Comparison of ENCODE assay signal across 8 cellular contexts in genomic region chr19:58381460-58382220, GRCh38. TPM values are rescaled to one million over a fixed set of nuclear protein-coding genes. Genes with fewer than 3 reads are reported as not detected.
A peak's percentile ranks its signal among the peaks of the same experiment; 100 is the strongest.
DNase-seq lines count a peak whose midpoint lies in the region; ATAC-seq, FAIRE-seq and TF ChIP-seq lines count a peak whose summit lies in the region.

No MANE protein-coding gene starts in this region.

- no peak for TF ChIP-seq CTCF in DOHH2 (IDR thresholded peaks at IDR 0.05; ENCODE audit: low read depth, low read length, poor library complexity, severe bottlenecking)
- no peak for TF ChIP-seq CTCF in RWPE2 (IDR thresholded peaks at IDR 0.05; ENCODE audit: poor library complexity, severe bottlenecking)
- no peak for TF ChIP-seq CTCF in fibroblast of mammary gland (conservative IDR thresholded peaks at IDR 0.05; ENCODE audit: control insufficient read depth, insufficient read depth, low read depth, low read length)
- no peak for TF ChIP-seq CTCF in progenitor cell of endocrine pancreas (IDR thresholded peaks at IDR 0.05; ENCODE audit: unreplicated experiment)

- H3K9me2 ChIP-seq in DOHH2 (replicated peaks; ENCODE audit: control insufficient read depth, low read length), result no peaks in the 10 kb centered on the region

- H3K36me3 ChIP-seq in DOHH2 (ENCODE audit: control insufficient read depth, low read length) (no peaks in the 10 kb centered on the region), RWPE2 (ENCODE audit: low read depth) (no peaks in the 10 kb centered on the region)

- H3K27ac ChIP-seq in DOHH2 (ENCODE audit: low read depth, low read length) (peak overlapping the region; percentile 41), RWPE2 (ENCODE audit: poor library complexity, severe bottlenecking) (peak overlapping the region; percentile 42)

- H3K27ac Mint-ChIP-seq in progenitor cell of endocrine pancreas, result peak overlapping the region; percentile 95

- H3K27me3 Mint-ChIP-seq in progenitor cell of endocrine pancreas, result no peaks in the 10 kb centered on the region

- H3K4me1 ChIP-seq in DOHH2 (ENCODE audit: control insufficient read depth, low read length), result peaks cover 41% of the 10 kb centered on the region
- H3K4me1 ChIP-seq in RWPE2 (ENCODE audit: insufficient read depth, poor library complexity, severe bottlenecking), result no peaks in the 10 kb centered on the region

- peak overlapping the region; percentile 82 for H3K4me2 ChIP-seq in DOHH2 (ENCODE audit: low read length)

- ATAC-seq in RWPE2 (ENCODE audit: low read depth), result no peak
- ATAC-seq in HG03196 (IDR thresholded peaks at IDR 0.05; ENCODE audit: unreplicated experiment), result no peak

- H3K27me3 ChIP-seq in DOHH2 (ENCODE audit: control insufficient read depth, low read length) (no peaks in the 10 kb centered on the region), RWPE2 (ENCODE audit: insufficient read depth, poor library complexity, severe bottlenecking) (no peaks in the 10 kb centered on the region)

- peaks cover 17% of the 10 kb centered on the region for H3K4me1 Mint-ChIP-seq in progenitor cell of endocrine pancreas (ENCODE audit: low read depth)

- DNase-seq in RWPE2 (ENCODE audit: low spot score), result peak; percentile 52
- DNase-seq in fibroblast of mammary gland (ENCODE audit: low read depth), result no peak
- no peak for DNase-seq in progenitor cell of endocrine pancreas (ENCODE audit: low spot score, unreplicated experiment)
- DNase-seq in ecto neural progenitor cell (ENCODE audit: low spot score), result no peak
- no peak for DNase-seq in frontal cortex (ENCODE audit: low spot score in 2 of 2)
- DNase-seq in COLO829 (ENCODE audit: low spot score), result no peak

- H3K9me3 Mint-ChIP-seq in progenitor cell of endocrine pancreas (ENCODE audit: low read depth), result no peaks in the 10 kb centered on the region

- H3K9me3 ChIP-seq in DOHH2 (ENCODE audit: control insufficient read depth, insufficient read depth, low read length) (no peaks in the 10 kb centered on the region), RWPE2 (ENCODE audit: severe bottlenecking) (no peaks in the 10 kb centered on the region)

- no peaks in the 10 kb centered on the region for H4K20me1 ChIP-seq in DOHH2 (ENCODE audit: control insufficient read depth, insufficient read depth, low read depth, low read length)

- peak overlapping the region; percentile 75 for H3K4me3 ChIP-seq in DOHH2 (ENCODE audit: low read length)
- H3K4me3 ChIP-seq in RWPE2 (ENCODE audit: severe bottlenecking), result peak overlapping the region; percentile 68
- H3K4me3 ChIP-seq in fibroblast of mammary gland (ENCODE audit: control insufficient read depth, low read depth, low read length), result peak overlapping the region; percentile 86

- no peaks in the 10 kb centered on the region for H3K36me3 Mint-ChIP-seq in progenitor cell of endocrine pancreas (ENCODE audit: insufficient read depth)

- H3K79me2 ChIP-seq in DOHH2 (ENCODE audit: control insufficient read depth, low read length), result peaks cover 43% of the 10 kb centered on the region

- H3F3A ChIP-seq in DOHH2 (ENCODE audit: control insufficient read depth, insufficient read depth), result no peaks in the 10 kb centered on the region

- no peak for FAIRE-seq in frontal cortex (lab: Jason Lieb, UNC)

- H3K4me3 Mint-ChIP-seq in progenitor cell of endocrine pancreas (ENCODE audit: low read depth), result peak overlapping the region; percentile 91

RNA-seq across cellular contexts. Expression of gene ZNF837, which starts 0.8 kb away (rescaled TPM):
- 5.4 and 6.1 TPM in 2 replicates for total RNA-seq in progenitor cell of endocrine pancreas
- total RNA-seq in frontal cortex, result 2.4 TPM

RNA-seq across cellular contexts. Expression of gene RPS5, which starts 5.4 kb away (rescaled TPM):
- total RNA-seq in progenitor cell of endocrine pancreas (1,006 and 1,040 TPM in 2 replicates), frontal cortex (2,200 TPM)

RNA-seq across cellular contexts. Expression of gene RNF225, which starts 13.8 kb away (rescaled TPM):
- total RNA-seq in progenitor cell of endocrine pancreas (0.42 TPM in 1 of 2 replicates, not detected in the other), frontal cortex (not detected)

RNA-seq across cellular contexts. Expression of gene ZNF497, which starts 19.1 kb away (rescaled TPM):
- total RNA-seq in progenitor cell of endocrine pancreas, result 11.7 and 13.4 TPM in 2 replicates
- total RNA-seq in frontal cortex, result 6.1 TPM

RNA-seq across cellular contexts. Expression of gene ZNF584, which starts 26.8 kb away (rescaled TPM):
- 16.7 and 18.2 TPM in 2 replicates for total RNA-seq in progenitor cell of endocrine pancreas
- total RNA-seq in frontal cortex, result 11.8 TPM
